15 cellular contexts compared by ENCODE assay signal in genomic region chr6:120198033-120198432, GRCh38.
DNase-seq lines count a peak whose midpoint lies in the region; ATAC-seq and TF ChIP-seq lines count a peak whose summit lies in the region.
"Had no signal": no experiment of that assay in that cellular context is flagged by ENCODE, and none has a peak within 500 bp of the region (broad histone marks: within the 10 kb centered on the region; RNA-seq: fewer than 3 reads in every experiment).

No MANE protein-coding gene starts in this region.

- TF ChIP-seq POLR2A in adrenal gland (IDR thresholded peaks at IDR 0.05): peak in 1 of 2 donors; percentile 39

- ATAC-seq in HG03139 (IDR thresholded peaks at IDR 0.05; ENCODE audit: unreplicated experiment) (no peak), GM18520 (IDR thresholded peaks at IDR 0.05; ENCODE audit: unreplicated experiment) (no peak)

- peak overlapping the region; percentile 15 to 75 (median 63) for H3K27ac ChIP-seq in adrenal gland
- H3K27ac ChIP-seq: ascending aorta, BLaER1, HL-60, SK-N-MC, transverse colon had no signal

- no peak overlapping the region for H3K4me3 ChIP-seq in adrenal gland
- H3K4me3 ChIP-seq: ascending aorta, BLaER1, SK-N-MC, transverse colon had no signal

- H3K9me3 ChIP-seq in adrenal gland (replicated peaks in 1 of 3): no peaks in the 10 kb centered on the region
- H3K9me3 ChIP-seq: ascending aorta, BLaER1, transverse colon had no signal

- no peaks in the 10 kb centered on the region for H3K27me3 ChIP-seq in adrenal gland
- H3K27me3 ChIP-seq: ascending aorta, BLaER1, transverse colon had no signal

- intact Hi-C loops in adrenal gland (cut with DNase I): no loop called here

- no peaks in the 10 kb centered on the region for H3K4me1 ChIP-seq in adrenal gland (replicated peaks in 1 of 2)
- H3K4me1 ChIP-seq: ascending aorta, BLaER1, transverse colon had no signal

- TF ChIP-seq CTCF in adrenal gland (IDR thresholded peaks at IDR 0.05): no peak

- DNase-seq in AG08395 (ENCODE audit: low spot score) (peak; percentile 4), Kasumi-1 (lab: John Stamatoyannopoulos, UW) (peak; percentile 39 to 45), adrenal gland (peak; percentile 64 to 91 (median 85)), hepatic stellate cell (ENCODE audit: low spot score) (peak; percentile 11), NCI-H748 treated with DMSO at 0.1 percent for 48 hours (lab: John Stamatoyannopoulos, UW) (no peak), ureter (ENCODE audit: low spot score) (no peak)
- DNase-seq: midbrain, NCI-H2081 treated with DMSO at 0.1 percent for 48 hours, transverse colon had no signal

- no peaks in the 10 kb centered on the region for H3K36me3 ChIP-seq in adrenal gland (replicated peaks in 1 of 2)
- H3K36me3 ChIP-seq: ascending aorta, BLaER1, transverse colon had no signal

Comparison
In these comparisons a context has a peak if more than half of its experiments do, and no peak if none do; other contexts are left out.
1. DNase-seq: peak in AG08395 (single experiment), Kasumi-1 (2 of 2), adrenal gland (7 of 7) and hepatic stellate cell (single experiment); none in NCI-H748 treated with DMSO at 0.1 percent for 48 hours (single experiment) and ureter (single experiment).